8 cellular contexts compared by ENCODE assay signal in genomic region chr10:73879296-73880173, GRCh38. TPM values are rescaled to one million over a fixed set of nuclear protein-coding genes. Genes with fewer than 3 reads are reported as not detected.
DNase-seq lines count a peak whose midpoint lies in the region; ATAC-seq and TF ChIP-seq lines count a peak whose summit lies in the region.

No MANE protein-coding gene starts in this region.

- H3K27me3 Mint-ChIP-seq in type B pancreatic cell = no peaks in the 10 kb centered on the region

- peaks cover 6% of the 10 kb centered on the region for H3K4me1 Mint-ChIP-seq in type B pancreatic cell (ENCODE audit: unreplicated experiment)

- peak overlapping the region; percentile 11 for H3K4me3 Mint-ChIP-seq in type B pancreatic cell

- DNase-seq in ELF-1 (ENCODE audit: low read depth, low spot score) (peak; percentile 89), LHCN-M2 (ENCODE audit: low read depth) (peak; percentile 78), SK-N-DZ (ENCODE audit: low spot score) (peak; percentile 84), glomerular visceral epithelial cell (ENCODE audit: extremely low spot score) (peak; percentile 85), posterior vena cava (ENCODE audit: low spot score) (peak; percentile 97), type B pancreatic cell (ENCODE audit: extremely low spot score, unreplicated experiment) (peak; percentile 84)
- DNase-seq in activated naive CD4-positive, alpha-beta T cell (lab: John Stamatoyannopoulos, UW) = peak; percentile 75 to 89 (median 86)

- H3K36me3 Mint-ChIP-seq in type B pancreatic cell = no peaks in the 10 kb centered on the region

- H3K27ac Mint-ChIP-seq in type B pancreatic cell = peak overlapping the region; percentile 68

- no peaks in the 10 kb centered on the region for H3K9me3 Mint-ChIP-seq in type B pancreatic cell

- TF ChIP-seq CTCF in type B pancreatic cell (conservative IDR thresholded peaks at IDR 0.05) = peak; percentile 94

- ATAC-seq in GM21786 (IDR thresholded peaks at IDR 0.05; ENCODE audit: unreplicated experiment) = peak; percentile 89

- intact Hi-C loops in posterior vena cava (cut with DNase I) = loop anchor here (2.0 to 10.0 kb wide), 3 partner anchors 31 to 215 kb away; no protein-coding TSS in a partner anchor

RNA-seq across cellular contexts. Expression of gene CAMK2G, which starts 5.2 kb away (rescaled TPM):
- total RNA-seq in LHCN-M2 (2014; rRNA removed) (16.4 and 20.8 TPM in 2 replicates), posterior vena cava (10 to 100 TPM; 70.1 to 78.8 TPM), type B pancreatic cell (ENCODE audit: low replicate concordance) (24.9 and 27.5 TPM in 2 replicates)
- polyA plus RNA-seq in LHCN-M2 (2012) = 15.0 TPM
- 50.3 and 68.4 TPM in 2 replicates for polyA plus RNA-seq in SK-N-DZ (2014; cell fraction: cytosol; rRNA removed)
- 118 and 135 TPM in 2 replicates for polyA plus RNA-seq in SK-N-DZ (2014; cell fraction: nucleus; rRNA removed)

RNA-seq across cellular contexts. Expression of gene PLAU, which starts 31.4 kb away (rescaled TPM):
- total RNA-seq in LHCN-M2 (2014; rRNA removed) (614 and 683 TPM in 2 replicates), posterior vena cava (10 to 100 TPM; 34.2 to 36.7 TPM), type B pancreatic cell (ENCODE audit: low replicate concordance) (3.5 and 5.5 TPM in 2 replicates)
- polyA plus RNA-seq in LHCN-M2 (2012) = 228 TPM
- 0.06 TPM in 1 of 2 replicates, not detected in the other for polyA plus RNA-seq in SK-N-DZ (2014; cell fraction: cytosol; rRNA removed)
- polyA plus RNA-seq in SK-N-DZ (2014; cell fraction: nucleus; rRNA removed) = not detected in 2 replicates

Comparison
In these comparisons a context has a peak if more than half of its experiments do, and no peak if none do; other contexts are left out.
1. Peak in every context shown above with its lines: DNase-seq and ATAC-seq.
2. RNA of gene PLAU, which starts 31.4 kb away (total RNA-seq): 614 to 683 TPM in LHCN-M2; 34.2 to 36.7 TPM in posterior vena cava and 3.5 to 5.5 TPM in type B pancreatic cell; every median in the first group is over 10 times any median in the second.